Comparison of ENCODE assay signal across 19 cellular contexts in the genomic region with DNA sequence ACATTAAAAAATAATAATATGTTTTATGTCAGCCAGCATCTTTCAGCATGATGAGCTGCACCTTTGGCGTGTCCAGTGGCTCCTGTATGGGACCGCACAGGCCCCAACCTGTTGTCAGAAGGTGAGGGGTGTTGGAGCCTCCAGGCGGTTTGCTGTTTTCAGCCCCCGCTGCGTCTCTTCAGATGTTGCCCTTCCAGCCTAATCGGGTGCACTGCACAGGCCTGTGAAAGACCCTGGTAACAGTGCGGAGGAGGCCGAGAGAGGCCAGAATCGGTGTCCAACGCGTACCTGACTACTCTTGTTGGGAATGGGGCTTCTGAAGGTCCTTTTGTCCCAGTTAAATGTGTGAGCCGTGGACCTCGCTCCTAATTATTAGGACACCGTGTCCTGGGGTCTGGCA. TPM values are rescaled to one million over a fixed set of nuclear protein-coding genes. Genes with fewer than 3 reads are reported as not detected.
DNase-seq lines count a peak whose midpoint lies in the region; ATAC-seq and TF ChIP-seq lines count a peak whose summit lies in the region.
"Had no signal": no experiment of that assay in that cellular context is flagged by ENCODE, and none has a peak within 500 bp of the region (broad histone marks: within the 10 kb centered on the region; RNA-seq: fewer than 3 reads in every experiment).

No MANE protein-coding gene starts in this region.

- H3K36me3 Mint-ChIP-seq in glutamatergic neuron (ENCODE audit: unreplicated experiment), result no peaks in the 10 kb centered on the region

- H3K4me3 Mint-ChIP-seq in glutamatergic neuron (ENCODE audit: unreplicated experiment), result no peak overlapping the region
- H3K4me3 Mint-ChIP-seq: B cell; CD4-positive, alpha-beta T cell had no signal

- no peaks in the 10 kb centered on the region for H3K9me3 ChIP-seq in right atrium auricular region
- no peaks in the 10 kb centered on the region for H3K9me3 ChIP-seq in osteoblast (ENCODE audit: low read depth, low read length)
- no peaks in the 10 kb centered on the region for H3K9me3 ChIP-seq in stomach
- H3K9me3 ChIP-seq: Caco-2, HAP-1 had no signal

- H3K36me3 ChIP-seq in right atrium auricular region (no peaks in the 10 kb centered on the region), osteoblast (ENCODE audit: insufficient read depth, low read length) (no peaks in the 10 kb centered on the region), stomach (peaks cover 0 to 6% (median 0%) of the 10 kb centered on the region in 4 donors)
- H3K36me3 ChIP-seq: HAP-1 had no signal

- no peak for TF ChIP-seq POLR2A in stomach (IDR thresholded peaks at IDR 0.05)

- WGBS in stomach, 5 donors, result 90 to 98% (median 95%) methylated on average over 14 of the region's 14 CpGs

- no peak overlapping the region for H2AFZ ChIP-seq in osteoblast (ENCODE audit: low read length)

- peak overlapping the region; percentile 91 for H3K27ac Mint-ChIP-seq in glutamatergic neuron (ENCODE audit: unreplicated experiment)
- H3K27ac Mint-ChIP-seq: B cell; CD4-positive, alpha-beta T cell had no signal

- DNase-seq in right atrium auricular region (ENCODE audit: low spot score) (peak; percentile 32), Right ventricle myocardium inferior (ENCODE audit: missing footprints) (no peak), glutamatergic neuron (no peak), osteoblast (ENCODE audit: insufficient read length, low spot score, missing footprints) (peak; percentile 36), stomach (no peak), caudate nucleus (lab: John Stamatoyannopoulos, UW) (no peak)
- DNase-seq: 8988T; Caco-2; CD4-positive, alpha-beta T cell; DMS153; DMS79; GDM1; IMR-90 had no signal

- H3K27ac ChIP-seq in right atrium auricular region (no peak overlapping the region), osteoblast (ENCODE audit: low read depth, low read length) (no peak overlapping the region), stomach (peak overlapping the region in 3 of 5 donors; percentile 23 to 87 (median 48)), caudate nucleus (ENCODE audit: low read depth, low read length) (no peak overlapping the region)
- H3K27ac ChIP-seq: C4-2B had no signal

- H3K4me1 ChIP-seq in right atrium auricular region (peaks cover 0 to 5% of the 10 kb centered on the region in 2 donors), osteoblast (ENCODE audit: insufficient read depth, low read length) (no peaks in the 10 kb centered on the region), stomach (peaks cover 49 to 96% (median 73%) of the 10 kb centered on the region in 4 donors)

- TF ChIP-seq CTCF in right atrium auricular region (IDR thresholded peaks at IDR 0.05) (no peak), glutamatergic neuron (IDR thresholded peaks at IDR 0.05; ENCODE audit: partially characterized antibody, unreplicated experiment) (no peak), osteoblast (IDR thresholded peaks at IDR 0.05; ENCODE audit: extremely low read depth, low read depth, low read length) (no peak), stomach (IDR thresholded peaks at IDR 0.05) (no peak)

- ATAC-seq in Right ventricle myocardium inferior, result no peak
- ATAC-seq in HG02938 (IDR thresholded peaks at IDR 0.05; ENCODE audit: unreplicated experiment), result no peak
- ATAC-seq in HG02623 (IDR thresholded peaks at IDR 0.05; ENCODE audit: unreplicated experiment), result no peak
- ATAC-seq: K562 had no signal

- no peaks in the 10 kb centered on the region for H3K79me2 ChIP-seq in osteoblast (ENCODE audit: insufficient read depth, low read length)

- peaks cover 59% of the 10 kb centered on the region for H3K4me1 Mint-ChIP-seq in glutamatergic neuron (ENCODE audit: low read depth, unreplicated experiment)

- H3K27me3 ChIP-seq in right atrium auricular region (no peaks in the 10 kb centered on the region), osteoblast (ENCODE audit: insufficient read depth, low read length) (no peaks in the 10 kb centered on the region), stomach (no peaks in the 10 kb centered on the region)

- H4K20me1 ChIP-seq in osteoblast (ENCODE audit: insufficient read depth, low read length), result peaks cover 16% of the 10 kb centered on the region

- no peak overlapping the region for H3K4me2 ChIP-seq in osteoblast (ENCODE audit: insufficient read depth, low read length)

- peaks cover 17% of the 10 kb centered on the region for H3K9me3 Mint-ChIP-seq in glutamatergic neuron (ENCODE audit: unreplicated experiment)
- H3K9me3 Mint-ChIP-seq: CD4-positive, alpha-beta T cell had no signal

- no peak overlapping the region for H3K4me3 ChIP-seq in right atrium auricular region
- no peak overlapping the region for H3K4me3 ChIP-seq in osteoblast (ENCODE audit: insufficient read depth, low read length)
- H3K4me3 ChIP-seq in stomach, result no peak overlapping the region
- H3K4me3 ChIP-seq: HAP-1, K562 had no signal

- intact Hi-C loops in Right ventricle myocardium inferior (cut with DNase I), result no loop called here
- intact Hi-C loops in stomach (cut with DNase I; ENCODE audit: low total_unique reads), result no loop called here

- no peak for TF ChIP-seq EP300 in stomach (IDR thresholded peaks at IDR 0.05)

- H3K27me3 Mint-ChIP-seq in glutamatergic neuron (ENCODE audit: unreplicated experiment), result peaks cover 14% of the 10 kb centered on the region
- H3K27me3 Mint-ChIP-seq: B cell; CD4-positive, alpha-beta T cell had no signal

RNA-seq across cellular contexts. Expression of a gene that starts 51.0 kb away (rescaled TPM):
- 10 to 100 TPM; 33.7 to 34.0 TPM for total RNA-seq in right atrium auricular region
- 36.1 TPM for total RNA-seq in Right ventricle myocardium inferior
- total RNA-seq in glutamatergic neuron (ENCODE audit: unreplicated experiment), result 82.2 TPM
- 39.4 and 42.1 TPM in 2 replicates for total RNA-seq in osteoblast
- total RNA-seq in stomach, result 10 to 100 TPM; 33.5 to 72.4 (median 40.8) TPM
- polyA plus RNA-seq in stomach, result 10 to 100 TPM; 19.5 to 42.5 (median 40.0) TPM

Comparison
In these comparisons a context has a peak if more than half of its experiments do, and no peak if none do; other contexts are left out.
1. DNase-seq: peak in right atrium auricular region (single experiment) and osteoblast (single experiment); none in Right ventricle myocardium inferior (single experiment), glutamatergic neuron (single experiment), stomach (single experiment) and caudate nucleus (0 of 61).
2. H3K27ac ChIP-seq: peak in stomach (3 of 5); none in right atrium auricular region (0 of 2), osteoblast (single experiment) and caudate nucleus (single experiment).